Comparison of ENCODE assay signal across 1 cellular context in genomic region chr5:115378754-115379153, GRCh38.
TF ChIP-seq lines count a peak whose summit lies in the region.

No MANE protein-coding gene starts in this region.

TF ChIP-seq in HepG2, 621 proteins besides CTCF, POLR2A, EP300 and RAD21 (continued from another document):
- TF ChIP-seq, protein P1, sequence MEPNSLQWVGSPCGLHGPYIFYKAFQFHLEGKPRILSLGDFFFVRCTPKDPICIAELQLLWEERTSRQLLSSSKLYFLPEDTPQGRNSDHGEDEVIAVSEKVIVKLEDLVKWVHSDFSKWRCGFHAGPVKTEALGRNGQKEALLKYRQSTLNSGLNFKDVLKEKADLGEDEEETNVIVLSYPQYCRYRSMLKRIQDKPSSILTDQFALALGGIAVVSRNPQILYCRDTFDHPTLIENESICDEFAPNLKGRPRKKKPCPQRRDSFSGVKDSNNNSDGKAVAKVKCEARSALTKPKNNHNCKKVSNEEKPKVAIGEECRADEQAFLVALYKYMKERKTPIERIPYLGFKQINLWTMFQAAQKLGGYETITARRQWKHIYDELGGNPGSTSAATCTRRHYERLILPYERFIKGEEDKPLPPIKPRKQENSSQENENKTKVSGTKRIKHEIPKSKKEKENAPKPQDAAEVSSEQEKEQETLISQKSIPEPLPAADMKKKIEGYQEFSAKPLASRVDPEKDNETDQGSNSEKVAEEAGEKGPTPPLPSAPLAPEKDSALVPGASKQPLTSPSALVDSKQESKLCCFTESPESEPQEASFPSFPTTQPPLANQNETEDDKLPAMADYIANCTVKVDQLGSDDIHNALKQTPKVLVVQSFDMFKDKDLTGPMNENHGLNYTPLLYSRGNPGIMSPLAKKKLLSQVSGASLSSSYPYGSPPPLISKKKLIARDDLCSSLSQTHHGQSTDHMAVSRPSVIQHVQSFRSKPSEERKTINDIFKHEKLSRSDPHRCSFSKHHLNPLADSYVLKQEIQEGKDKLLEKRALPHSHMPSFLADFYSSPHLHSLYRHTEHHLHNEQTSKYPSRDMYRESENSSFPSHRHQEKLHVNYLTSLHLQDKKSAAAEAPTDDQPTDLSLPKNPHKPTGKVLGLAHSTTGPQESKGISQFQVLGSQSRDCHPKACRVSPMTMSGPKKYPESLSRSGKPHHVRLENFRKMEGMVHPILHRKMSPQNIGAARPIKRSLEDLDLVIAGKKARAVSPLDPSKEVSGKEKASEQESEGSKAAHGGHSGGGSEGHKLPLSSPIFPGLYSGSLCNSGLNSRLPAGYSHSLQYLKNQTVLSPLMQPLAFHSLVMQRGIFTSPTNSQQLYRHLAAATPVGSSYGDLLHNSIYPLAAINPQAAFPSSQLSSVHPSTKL (CRISPR knock-in tag; IDR thresholded peaks at IDR 0.05): no peak
- TF ChIP-seq ZNF879 (CRISPR knock-in tag; IDR thresholded peaks at IDR 0.05) (no peak), RFX1 (IDR thresholded peaks at IDR 0.05) (no peak), RBM22 (optimal IDR thresholded peaks at IDR 0.05; ENCODE audit: low read length) (no peak), WIZ (CRISPR knock-in tag; IDR thresholded peaks at IDR 0.05) (no peak)
TF ChIP-seq in HepG2: peak in this region for 2.
